Comparison of ENCODE assay signal across 8 cellular contexts in genomic region chr12:124545508-124546418, GRCh38. TPM values are rescaled to one million over a fixed set of nuclear protein-coding genes. Genes with fewer than 3 reads are reported as not detected.
A peak's percentile ranks its signal among the peaks of the same experiment; 100 is the strongest.
DNase-seq lines count a peak whose midpoint lies in the region; ATAC-seq lines count a peak whose summit lies in the region.

No MANE protein-coding gene starts in this region.

- H3K4me3 Mint-ChIP-seq in activated CD4-positive, alpha-beta memory T cell treated with anti-CD3 and anti-CD28 coated beads, Interleukin-2, amount 10 ng/mL, durations not matched to agents 7 days and 5 days, result peak overlapping the region; percentile 24
- H3K4me3 Mint-ChIP-seq in naive thymus-derived CD8-positive, alpha-beta T cell, result peak overlapping the region in 3 of 10 donors; percentile 6 to 48 (median 18)

- ATAC-seq in GM19351 (IDR thresholded peaks at IDR 0.05; ENCODE audit: unreplicated experiment) (peak; percentile 89), HG03196 (IDR thresholded peaks at IDR 0.05; ENCODE audit: unreplicated experiment) (peak; percentile 74), left colon (peak; percentile 36)
- no peak for ATAC-seq in naive thymus-derived CD8-positive, alpha-beta T cell

- peaks cover 2% of the 10 kb centered on the region for H3K27me3 Mint-ChIP-seq in activated CD4-positive, alpha-beta memory T cell treated with anti-CD3 and anti-CD28 coated beads, Interleukin-2, amount 10 ng/mL, durations not matched to agents 7 days and 5 days
- H3K27me3 Mint-ChIP-seq in naive thymus-derived CD8-positive, alpha-beta T cell, result no peaks in the 10 kb centered on the region

- H3K36me3 Mint-ChIP-seq in activated CD4-positive, alpha-beta memory T cell treated with anti-CD3 and anti-CD28 coated beads, Interleukin-2, amount 10 ng/mL, durations not matched to agents 7 days and 5 days (ENCODE audit: low read depth), result no peaks in the 10 kb centered on the region
- peaks cover 0 to 4% (median 4%) of the 10 kb centered on the region in 3 donors for H3K36me3 Mint-ChIP-seq in naive thymus-derived CD8-positive, alpha-beta T cell

- CTCF ChIA-PET in activated CD4-positive, alpha-beta memory T cell treated with anti-CD3 and anti-CD28 coated beads, Interleukin-2, amount 10 ng/mL, durations not matched to agents 7 days and 5 days (lab: Charles Lee), result interaction anchor here (1.2 to 1.5 kb wide), 4 partner anchors 51 to 361 kb away, joined by 3 to 5 read pairs (median 3); no protein-coding TSS in a partner anchor

- peak overlapping the region; percentile 47 for H3K27ac Mint-ChIP-seq in activated CD4-positive, alpha-beta memory T cell treated with anti-CD3 and anti-CD28 coated beads, Interleukin-2, amount 10 ng/mL, durations not matched to agents 7 days and 5 days
- peak overlapping the region in 5 of 10 donors; percentile 5 to 57 (median 38) for H3K27ac Mint-ChIP-seq in naive thymus-derived CD8-positive, alpha-beta T cell

- in situ Hi-C loops in ACHN (cut with HindIII; ENCODE audit: low pct_ligation_motif_present, low pct_unique_long_range_greater_than_20kb, low sequenced_read_pairs), result no loop called here

- no peaks in the 10 kb centered on the region for H3K9me3 Mint-ChIP-seq in activated CD4-positive, alpha-beta memory T cell treated with anti-CD3 and anti-CD28 coated beads, Interleukin-2, amount 10 ng/mL, durations not matched to agents 7 days and 5 days
- H3K9me3 Mint-ChIP-seq in naive thymus-derived CD8-positive, alpha-beta T cell, result no peaks in the 10 kb centered on the region

- intact Hi-C loops in left colon (cut with DNase I, micrococcal nuclease), result no loop called here
- intact Hi-C loops in posterior cingulate gyrus (cut with DNase I), result no loop called here

- H3K4me1 Mint-ChIP-seq in activated CD4-positive, alpha-beta memory T cell treated with anti-CD3 and anti-CD28 coated beads, Interleukin-2, amount 10 ng/mL, durations not matched to agents 7 days and 5 days, result peaks cover 46% of the 10 kb centered on the region
- H3K4me1 Mint-ChIP-seq in naive thymus-derived CD8-positive, alpha-beta T cell, result peaks cover 27 to 68% (median 54%) of the 10 kb centered on the region in 4 donors

- DNase-seq in ACHN (peak; percentile 98), left colon (peak; percentile 56 to 58), NCI-H2081 treated with DMSO at 0.1 percent for 48 hours (lab: John Stamatoyannopoulos, UW) (no peak), posterior cingulate gyrus (no peak)
- DNase-seq in activated CD4-positive, alpha-beta memory T cell treated with anti-CD3 and anti-CD28 coated beads, Interleukin-2, amount 10 ng/mL, durations not matched to agents 7 days and 5 days, result peak; percentile 75
- DNase-seq in naive thymus-derived CD8-positive, alpha-beta T cell, result no peak

- POLR2A ChIA-PET in activated CD4-positive, alpha-beta memory T cell treated with anti-CD3 and anti-CD28 coated beads, Interleukin-2, amount 10 ng/mL, durations not matched to agents 7 days and 5 days (lab: Charles Lee), result interaction anchor here (0.9 to 2.0 kb wide), 6 partner anchors 17 to 93 kb away, joined by 3 to 16 read pairs (median 4); partner anchors contain the start of gene NCOR2
- POLR2A ChIA-PET in naive thymus-derived CD8-positive, alpha-beta T cell (lab: Charles Lee), result no interaction called here

RNA-seq across cellular contexts. Expression of gene NCOR2, which starts 21.6 kb away (rescaled TPM):
- total RNA-seq in activated CD4-positive, alpha-beta memory T cell treated with anti-CD3 and anti-CD28 coated beads, Interleukin-2, amount 10 ng/mL, durations not matched to agents 7 days and 5 days, result 10 to 100 TPM; 88.9 to 90.8 TPM
- total RNA-seq in left colon, result 100 to 1,000 TPM; 134 to 153 TPM
- 10 to 100 TPM; 86.3 to 86.7 TPM for total RNA-seq in naive thymus-derived CD8-positive, alpha-beta T cell
- 10 to 100 TPM in 1 of 3 donors, 1 to 10 TPM in 2; 2.3 to 18.7 (median 3.5) TPM for polyA plus RNA-seq in naive thymus-derived CD8-positive, alpha-beta T cell

Comparison
In these comparisons a context has a peak if more than half of its experiments do, and no peak if none do; other contexts are left out.
1. DNase-seq: peak in ACHN (single experiment), activated CD4-positive, alpha-beta memory T cell treated with anti-CD3 and anti-CD28 coated beads, Interleukin-2, amount 10 ng/mL, durations not matched to agents 7 days and 5 days (single experiment) and left colon (2 of 2); none in NCI-H2081 treated with DMSO at 0.1 percent for 48 hours (single experiment), posterior cingulate gyrus (0 of 10) and naive thymus-derived CD8-positive, alpha-beta T cell (0 of 10).
2. ATAC-seq: peak in GM19351 (single experiment), HG03196 (single experiment) and left colon (single experiment); none in naive thymus-derived CD8-positive, alpha-beta T cell (0 of 2).